8 cellular contexts compared by ENCODE assay signal in genomic region chr3:47420511-47421484, GRCh38. TPM values are rescaled to one million over a fixed set of nuclear protein-coding genes. Genes with fewer than 3 reads are reported as not detected.
DNase-seq lines count a peak whose midpoint lies in the region; ATAC-seq and TF ChIP-seq lines count a peak whose summit lies in the region.

No MANE protein-coding gene starts in this region.

- ATAC-seq in GM19328 (IDR thresholded peaks at IDR 0.05; ENCODE audit: unreplicated experiment), result peak; percentile 51
- ATAC-seq in esophagus mucosa, result peak; percentile 79

- no peaks in the 10 kb centered on the region for H3K9me3 ChIP-seq in BLaER1 treated with 17β-estradiol and CSF1 and Interleukin-3, amounts not matched to agents 10 nM and 100 nM (replicated peaks in 1 of 11)
- no peaks in the 10 kb centered on the region for H3K9me3 ChIP-seq in OCI-LY1 (ENCODE audit: low read length)

- DNase-seq in HS-27A (ENCODE audit: low read depth), result peak; percentile 78
- peak; percentile 84 for DNase-seq in activated T-cell treated with anti-CD3 and anti-CD28 coated beads for 4 hours
- peak; percentile 94 for DNase-seq in myocyte (ENCODE audit: low read depth)
- DNase-seq in stimulated activated CD8-positive, alpha-beta memory T cell treated with anti-CD3 and anti-CD28 coated beads, Interleukin-7, amount 100 ng/mL, for 24 hours (ENCODE audit: low read depth), result peak; percentile 80

- H3K4me1 ChIP-seq in BLaER1 treated with 17β-estradiol and CSF1 and Interleukin-3, amounts not matched to agents 10 nM and 100 nM, result peaks cover 25 to 46% (median 37%) of the 10 kb centered on the region in 10 experiments
- peaks cover 19% of the 10 kb centered on the region for H3K4me1 ChIP-seq in OCI-LY1 (ENCODE audit: insufficient read depth, low read length, severe bottlenecking)

- H3K36me3 ChIP-seq in BLaER1 treated with 17β-estradiol and CSF1 and Interleukin-3, amounts not matched to agents 10 nM and 100 nM, result peaks cover 50 to 84% (median 74%) of the 10 kb centered on the region in 11 experiments
- H3K36me3 ChIP-seq in OCI-LY1 (ENCODE audit: insufficient read depth, low read length), result peaks cover 54% of the 10 kb centered on the region; the same call in 1 of the 2 replicates

- peak overlapping the region; percentile 34 to 78 (median 67) for H3K4me2 ChIP-seq in BLaER1 treated with 17β-estradiol and CSF1 and Interleukin-3, amounts not matched to agents 10 nM and 100 nM
- H3K4me2 ChIP-seq in OCI-LY1 (ENCODE audit: low read length), result peak overlapping the region; percentile 58

- peaks cover 4 to 38% (median 24%) of the 10 kb centered on the region in 11 experiments; a peak in 21 of 22 replicates for H4K20me1 ChIP-seq in BLaER1 treated with 17β-estradiol and CSF1 and Interleukin-3, amounts not matched to agents 10 nM and 100 nM
- no peaks in the 10 kb centered on the region for H4K20me1 ChIP-seq in OCI-LY1 (ENCODE audit: insufficient read depth, low read length)

- H3K27me3 ChIP-seq in BLaER1 treated with 17β-estradiol and CSF1 and Interleukin-3, amounts not matched to agents 10 nM and 100 nM, result no peaks in the 10 kb centered on the region
- no peaks in the 10 kb centered on the region for H3K27me3 ChIP-seq in OCI-LY1 (ENCODE audit: insufficient read depth, low read length)

- no peaks in the 10 kb centered on the region for H3K9me2 ChIP-seq in OCI-LY1 (ENCODE audit: low read depth, low read length)

- H3K4me3 ChIP-seq in BLaER1 treated with 17β-estradiol and CSF1 and Interleukin-3, amounts not matched to agents 10 nM and 100 nM, result no peak overlapping the region
- H3K4me3 ChIP-seq in OCI-LY1 (ENCODE audit: low read depth, low read length, poor library complexity, severe bottlenecking), result peak overlapping the region; percentile 33

- no peaks in the 10 kb centered on the region for H3F3A ChIP-seq in OCI-LY1 (ENCODE audit: insufficient read depth, low read length)

- H3K27ac ChIP-seq in BLaER1 treated with 17β-estradiol and CSF1 and Interleukin-3, amounts not matched to agents 10 nM and 100 nM, result peak overlapping the region; percentile 59 to 93 (median 84); a peak in 21 of 22 replicates
- H3K27ac ChIP-seq in OCI-LY1 (ENCODE audit: low read depth, low read length, poor library complexity, severe bottlenecking), result peak overlapping the region; percentile 76

- H2AFZ ChIP-seq in OCI-LY1 (ENCODE audit: low read length), result 0 out of 2 replicates have a peak overlapping the region, but pooled peaks have one; percentile 15

- peak; percentile 89 for TF ChIP-seq CTCF in OCI-LY1 (IDR thresholded peaks at IDR 0.05; ENCODE audit: low read length)

- H3K79me2 ChIP-seq in OCI-LY1 (ENCODE audit: insufficient read depth, low read length), result no peaks in the 10 kb centered on the region

- H3K9ac ChIP-seq in BLaER1 treated with 17β-estradiol and CSF1 and Interleukin-3, amounts not matched to agents 10 nM and 100 nM, result peak overlapping the region; percentile 42 to 77 (median 70); a peak in 20 of 22 replicates
- H3K9ac ChIP-seq in OCI-LY1 (ENCODE audit: low read length), result peak overlapping the region; percentile 69

RNA-seq across cellular contexts. Expression of gene PTPN23, which starts 40.0 kb away (rescaled TPM):
- total RNA-seq in esophagus mucosa, result 26.1 TPM
- 19.0 and 19.6 TPM in 2 replicates for total RNA-seq in myocyte
- polyA plus RNA-seq in myocyte (2012), result 41.7 TPM

RNA-seq across cellular contexts. Expression of gene SCAP, which starts 54.9 kb away (rescaled TPM):
- 59.8 TPM for total RNA-seq in esophagus mucosa
- total RNA-seq in myocyte, result 77.3 and 98.8 TPM in 2 replicates
- 59.8 TPM for polyA plus RNA-seq in myocyte (2012)
